Comparison of ENCODE assay signal across 9 cellular contexts in genomic region chr17:60139438-60140285, GRCh38. TPM values are rescaled to one million over a fixed set of nuclear protein-coding genes. Genes with fewer than 3 reads are reported as not detected.
A peak's percentile ranks its signal among the peaks of the same experiment; 100 is the strongest.
DNase-seq lines count a peak whose midpoint lies in the region; ATAC-seq and TF ChIP-seq lines count a peak whose summit lies in the region.
"Had no signal": no experiment of that assay in that cellular context is flagged by ENCODE, and none has a peak within 500 bp of the region (broad histone marks: within the 10 kb centered on the region; RNA-seq: fewer than 3 reads in every experiment).

No MANE protein-coding gene starts in this region.

- no peak overlapping the region; the same call in 1 of the 2 replicates for H3K4me3 ChIP-seq in AG10803 (ENCODE audit: low read length)
- no peak overlapping the region for H3K4me3 ChIP-seq in LNCaP clone FGC (ENCODE audit: low read depth, low read length)

- ATAC-seq in HG03439 (IDR thresholded peaks at IDR 0.05; ENCODE audit: unreplicated experiment), result no peak

- peak; percentile 73 for TF ChIP-seq CTCF in AG10803 (conservative IDR thresholded peaks at IDR 0.05; ENCODE audit: low read length)
- peak; percentile 83 for TF ChIP-seq CTCF in LNCaP clone FGC (IDR thresholded peaks at IDR 0.05; ENCODE audit: control insufficient read depth, extremely low read depth, insufficient read depth)
- peak; percentile 71 for TF ChIP-seq CTCF in neural crest cell (conservative IDR thresholded peaks at IDR 0.05)

- H3K36me3 Mint-ChIP-seq in neural crest cell (ENCODE audit: low read depth), result no peaks in the 10 kb centered on the region

- no peak overlapping the region for H3K27ac Mint-ChIP-seq in neural crest cell (ENCODE audit: unreplicated experiment)

- H3K4me1 Mint-ChIP-seq in neural crest cell, result peaks cover 49% of the 10 kb centered on the region

- H3K4me3 Mint-ChIP-seq in neural crest cell, result peak overlapping the region; percentile 27

- peaks cover 88% of the 10 kb centered on the region for H3K27me3 Mint-ChIP-seq in neural crest cell (ENCODE audit: low read depth)

- DNase-seq in AG10803 (ENCODE audit: low read depth), result peak; percentile 55
- DNase-seq in LNCaP clone FGC (ENCODE audit: low read depth), result no peak
- peak; percentile 77 for DNase-seq in activated T-cell treated with anti-CD3 and anti-CD28 coated beads, Interleukin-2, amount 50 U/mL, for 1 hour
- peak; percentile 56 for DNase-seq in fibroblast of peridontal ligament (ENCODE audit: extremely low read depth)
- DNase-seq in neural crest cell (ENCODE audit: low read depth, low spot score), result peak; percentile 76
- peak in 42 of 49 donors; percentile 9 to 67 (median 34) for DNase-seq in substantia nigra (lab: John Stamatoyannopoulos, UW)
- DNase-seq in NCI-H2081 (lab: John Stamatoyannopoulos, UW), result no peak

- H3K27ac ChIP-seq in substantia nigra (ENCODE audit: low read depth, low read length, poor library complexity, severe bottlenecking), result no peak overlapping the region

- H3K9me3 Mint-ChIP-seq in neural crest cell, result no peaks in the 10 kb centered on the region

RNA-seq across cellular contexts. Expression of gene CA4, which starts 10.1 kb away (rescaled TPM):
- total RNA-seq in neural crest cell, result 0.26 TPM in 1 of 2 replicates, not detected in the other
- total RNA-seq: mononuclear cell had no signal

Comparison
In these comparisons a context has a peak if more than half of its experiments do, and no peak if none do; other contexts are left out.
1. DNase-seq: peak in AG10803 (single experiment), activated T-cell treated with anti-CD3 and anti-CD28 coated beads, Interleukin-2, amount 50 U/mL, for 1 hour (single experiment), fibroblast of peridontal ligament (single experiment), neural crest cell (single experiment) and substantia nigra (42 of 49); none in LNCaP clone FGC (single experiment) and NCI-H2081 (0 of 2).
2. Peak in every context shown above with its lines, with median percentiles within 50 percentile points of each other: CTCF ChIP-seq.